24 cellular contexts compared by ENCODE assay signal in genomic region chrX:15395794-15396193, GRCh38. TPM values are rescaled to one million over a fixed set of nuclear protein-coding genes. Genes with fewer than 3 reads are reported as not detected.
"Had no signal": no experiment of that assay in that cellular context is flagged by ENCODE, and none has a peak within 500 bp of the region (broad histone marks: within the 10 kb centered on the region; RNA-seq: fewer than 3 reads in every experiment).

No MANE protein-coding gene starts in this region.

- H3K4me3 ChIP-seq: hepatocyte, lung, pancreas, psoas muscle, right lobe of liver, smooth muscle cell, tibial nerve, uterus had no signal

- DNase-seq: islet precursor cell; mesendoderm; naive thymus-derived CD8-positive, alpha-beta T cell; nucleus accumbens; pancreas; posterior cingulate gyrus; psoas muscle; right lobe of liver; stimulated activated CD4-positive, alpha-beta T cell treated with anti-CD3 and anti-CD28 coated beads, Interleukin-1b, Interleukin-23, amount 100 ng/mL, for 48 hours; stimulated activated CD4-positive, alpha-beta T cell treated with anti-CD3 and anti-CD28 coated beads, Interleukin-2, amount 100 ng/mL, for 48 hours; stimulated activated CD4-positive, alpha-beta T cell treated with anti-CD3 and anti-CD28 coated beads, Interleukin-4, amount 100 ng/mL, for 4 hours; stimulated activated CD8-positive, alpha-beta memory T cell treated with anti-CD3 and anti-CD28 coated beads, Interleukin-4, amount 100 ng/mL, for 48 hours; stimulated activated naive CD4-positive, alpha-beta T cell treated with Interleukin-2 at 50 U/mL for 16 hours; stimulated activated naive CD8-positive, alpha-beta T cell treated with anti-CD3 and anti-CD28 coated beads, Interleukin-15, amount 100 ng/mL, for 72 hours; substantia nigra; uterus had no signal

- ATAC-seq: left lobe of liver; naive thymus-derived CD8-positive, alpha-beta T cell; pancreas; right lobe of liver; stimulated activated memory B cell treated with anti-CD40 and anti-IgM and Interleukin-4, amounts not matched to agents 10 μg/mL and 1 μg/mL and 100 μg/mL, for 72 hours; stimulated activated naive CD8-positive, alpha-beta T cell treated with anti-CD3 and anti-CD28 coated beads, Interleukin-15, amount 100 ng/mL, for 72 hours had no signal

RNA-seq across cellular contexts. Expression of gene VEGFD, which starts 11.6 kb away (rescaled TPM):
- total RNA-seq: kidney epithelial cell; mononuclear cell; naive thymus-derived CD8-positive, alpha-beta T cell; smooth muscle cell had no signal
